30 cellular contexts compared by ENCODE assay signal in genomic region chr2:101478561-101479001, GRCh38. TPM values are rescaled to one million over a fixed set of nuclear protein-coding genes. Genes with fewer than 3 reads are reported as not detected.
DNase-seq lines count a peak whose midpoint lies in the region; FAIRE-seq and TF ChIP-seq lines count a peak whose summit lies in the region.
"Had no signal": no experiment of that assay in that cellular context is flagged by ENCODE, and none has a peak within 500 bp of the region (broad histone marks: within the 10 kb centered on the region; RNA-seq: fewer than 3 reads in every experiment).

No MANE protein-coding gene starts in this region.

- TF ChIP-seq POLR2A in breast epithelium (IDR thresholded peaks at IDR 0.05) (no peak), GM12892 (IDR thresholded peaks at IDR 0.05; ENCODE audit: low read depth, low read length) (no peak), prostate gland (IDR thresholded peaks at IDR 0.05) (no peak)

- H3K4me3 ChIP-seq in breast epithelium = no peak overlapping the region
- no peak overlapping the region for H3K4me3 ChIP-seq in fibroblast of pulmonary artery (replicated peaks; ENCODE audit: low read depth, low read length)
- H3K4me3 ChIP-seq in skeletal muscle cell (ENCODE audit: low read depth, low read length) = no peak overlapping the region
- H3K4me3 ChIP-seq in prostate gland = no peak overlapping the region
- H3K4me3 ChIP-seq: body of pancreas, gastrocnemius medialis, hepatocyte, MG63, SK-N-MC, skin epidermis, tibial artery had no signal

- H3K36me3 Mint-ChIP-seq in MCF 10A (ENCODE audit: insufficient read depth, unreplicated experiment) = no peaks in the 10 kb centered on the region
- H3K36me3 Mint-ChIP-seq: activated CD4-positive, alpha-beta memory T cell treated with anti-CD3 and anti-CD28 coated beads for 36 hours; activated naive CD4-positive, alpha-beta T cell treated with anti-CD3 and anti-CD28 coated beads, Interleukin-2, amount 50 U/mL, for 72 hours had no signal

- no peak for TF ChIP-seq CTCF in MCF 10A (IDR thresholded peaks at IDR 0.05; ENCODE audit: unreplicated experiment)
- TF ChIP-seq CTCF in breast epithelium (IDR thresholded peaks at IDR 0.05) = no peak
- no peak for TF ChIP-seq CTCF in fibroblast of pulmonary artery (IDR thresholded peaks at IDR 0.05; ENCODE audit: low read length, missing control alignments)
- no peak for TF ChIP-seq CTCF in prostate gland (IDR thresholded peaks at IDR 0.05)

- peak; percentile 13 for DNase-seq in MCF 10A (ENCODE audit: unreplicated experiment)
- no peak for DNase-seq in breast epithelium (ENCODE audit: low spot score in 2 of 2)
- DNase-seq in astrocyte of the hippocampus (ENCODE audit: low read depth, low spot score) = peak; percentile 74
- DNase-seq in fibroblast of pulmonary artery (ENCODE audit: low read depth) = peak; percentile 62
- peak; percentile 53 for DNase-seq in skeletal muscle cell (ENCODE audit: low read depth)
- DNase-seq in GM12892 (ENCODE audit: insufficient read length) = no peak
- no peak for DNase-seq in stimulated activated CD4-positive, alpha-beta T cell treated with anti-CD3 and anti-CD28 coated beads, Interleukin-1b, Interleukin-23, amount 100 ng/mL, for 48 hours
- DNase-seq in prostate gland (ENCODE audit: low spot score) = no peak
- DNase-seq: 8988T; activated CD4-positive, alpha-beta memory T cell treated with anti-CD3 and anti-CD28 coated beads for 36 hours; activated CD8-positive, alpha-beta memory T cell treated with anti-CD3 and anti-CD28 coated beads, Interleukin-2, amount 50 U/mL, for 4 hours; AML-193; body of pancreas; CD4-positive, alpha-beta memory T cell; gastrocnemius medialis; MG63; naive thymus-derived CD4-positive, alpha-beta T cell; NCI-H1930; occipital lobe; stimulated activated CD8-positive, alpha-beta memory T cell treated with anti-CD3 and anti-CD28 coated beads, Interleukin-4, amount 100 ng/mL, for 48 hours; stimulated activated naive CD8-positive, alpha-beta T cell treated with anti-CD3 and anti-CD28 coated beads, Interleukin-15, amount 100 ng/mL, for 72 hours; T-helper 17 cell; tibial artery had no signal

- H3K36me3 ChIP-seq in breast epithelium (no peaks in the 10 kb centered on the region), prostate gland (no peaks in the 10 kb centered on the region)
- H3K36me3 ChIP-seq: gastrocnemius medialis, MG63, tibial artery had no signal

- H3K9me3 ChIP-seq in breast epithelium (no peaks in the 10 kb centered on the region), prostate gland (no peaks in the 10 kb centered on the region)
- H3K9me3 ChIP-seq: body of pancreas, gastrocnemius medialis, MG63, tibial artery had no signal

- POLR2A ChIA-PET in MCF 10A (lab: Yijun Ruan, JAX) = interaction anchor here (0.7 to 1.6 kb wide), 2 partner anchors 14 to 142 kb away, joined by 3 to 5 read pairs; no protein-coding TSS in a partner anchor

- no peaks in the 10 kb centered on the region for H3K4me1 Mint-ChIP-seq in MCF 10A (ENCODE audit: insufficient read depth, unreplicated experiment)

- no peak overlapping the region for H3K4me3 Mint-ChIP-seq in MCF 10A (ENCODE audit: unreplicated experiment)
- H3K4me3 Mint-ChIP-seq: activated CD4-positive, alpha-beta memory T cell treated with anti-CD3 and anti-CD28 coated beads for 36 hours; CD4-positive, alpha-beta memory T cell; naive thymus-derived CD4-positive, alpha-beta T cell; stimulated activated naive CD8-positive, alpha-beta T cell treated with anti-CD3 and anti-CD28 coated beads, Interleukin-15, amount 100 ng/mL, for 72 hours; T-helper 17 cell had no signal

- H3K4me1 ChIP-seq in breast epithelium = no peaks in the 10 kb centered on the region
- no peaks in the 10 kb centered on the region for H3K4me1 ChIP-seq in prostate gland (replicated peaks)

- H3K27me3 Mint-ChIP-seq in MCF 10A (ENCODE audit: insufficient read depth, unreplicated experiment) = no peaks in the 10 kb centered on the region
- H3K27me3 Mint-ChIP-seq: CD4-positive, alpha-beta memory T cell; T-helper 17 cell had no signal

- intact Hi-C loops in MCF 10A (cut with micrococcal nuclease) (loop anchor here (5.0 kb wide), 1 partner anchor 46 kb away; no protein-coding TSS in a partner anchor), breast epithelium (cut with DNase I; ENCODE audit: low total_unique reads) (no loop called here), prostate gland (cut with DNase I) (no loop called here)

- no peak for FAIRE-seq in GM12892 (lab: Jason Lieb, UNC)
- FAIRE-seq: H54 had no signal

- 79% methylated on average over 2 of the region's 2 CpGs for WGBS in prostate gland

- H3K27me3 ChIP-seq in breast epithelium (no peaks in the 10 kb centered on the region), prostate gland (replicated peaks; ENCODE audit: insufficient read depth) (no peaks in the 10 kb centered on the region)
- H3K27me3 ChIP-seq: body of pancreas, MG63, tibial artery had no signal

- no peak overlapping the region for H3K27ac Mint-ChIP-seq in MCF 10A (ENCODE audit: low read depth, unreplicated experiment)
- H3K27ac Mint-ChIP-seq: activated CD4-positive, alpha-beta memory T cell treated with anti-CD3 and anti-CD28 coated beads for 36 hours; activated naive CD4-positive, alpha-beta T cell treated with anti-CD3 and anti-CD28 coated beads, Interleukin-2, amount 50 U/mL, for 72 hours; CD4-positive, alpha-beta memory T cell; naive thymus-derived CD4-positive, alpha-beta T cell; stimulated activated naive CD8-positive, alpha-beta T cell treated with anti-CD3 and anti-CD28 coated beads, Interleukin-15, amount 100 ng/mL, for 72 hours; T-helper 17 cell had no signal

- H3K27ac ChIP-seq in breast epithelium = no peak overlapping the region
- no peak overlapping the region for H3K27ac ChIP-seq in prostate gland
- H3K27ac ChIP-seq: body of pancreas, gastrocnemius medialis, hepatocyte, RWPE1, SK-N-MC, skin epidermis, tibial artery had no signal

- BruUV-seq in MCF 10A (replicated peaks; lab: Mats Ljungman, UMichigan) = no TSS peak

- CTCF ChIA-PET in MCF 10A (lab: Yijun Ruan, JAX) = interaction anchor here (0.6 to 1.4 kb wide), 2 partner anchors 60 to 188 kb away, joined by 3 read pairs; no protein-coding TSS in a partner anchor

- no peaks in the 10 kb centered on the region for H3K9me3 Mint-ChIP-seq in MCF 10A (ENCODE audit: unreplicated experiment)
- H3K9me3 Mint-ChIP-seq: activated CD4-positive, alpha-beta memory T cell treated with anti-CD3 and anti-CD28 coated beads for 36 hours; activated naive CD4-positive, alpha-beta T cell treated with anti-CD3 and anti-CD28 coated beads, Interleukin-2, amount 50 U/mL, for 72 hours; CD4-positive, alpha-beta memory T cell; naive thymus-derived CD4-positive, alpha-beta T cell; stimulated activated naive CD8-positive, alpha-beta T cell treated with anti-CD3 and anti-CD28 coated beads, Interleukin-15, amount 100 ng/mL, for 72 hours had no signal

RNA-seq across cellular contexts. Expression of gene RFX8, which starts 3.7 kb away (rescaled TPM):
- not detected in 2 replicates for total RNA-seq in MCF 10A (2022)
- total RNA-seq in breast epithelium = 1 to 10 TPM in 2 of 3 donors, under 1 TPM in 1; 0.96 to 3.8 (median 2.3) TPM
- polyA plus RNA-seq in GM12892 (2012; ENCODE audit: missing spikeins) = not detected
- under 1 TPM in 1 of 2 donors, not detected in 1; 0.97 TPM for total RNA-seq in prostate gland
- total RNA-seq: body of pancreas, hepatocyte, left lobe of liver had no signal
- polyA plus RNA-seq: CD4-positive, alpha-beta memory T cell; naive thymus-derived CD4-positive, alpha-beta T cell had no signal

Comparison
In these comparisons a context has a peak if more than half of its experiments do, and no peak if none do; other contexts are left out.
1. DNase-seq: peak in MCF 10A (single experiment), astrocyte of the hippocampus (single experiment), fibroblast of pulmonary artery (single experiment) and skeletal muscle cell (single experiment); none in breast epithelium (0 of 2), GM12892 (single experiment), stimulated activated CD4-positive, alpha-beta T cell treated with anti-CD3 and anti-CD28 coated beads, Interleukin-1b, Interleukin-23, amount 100 ng/mL, for 48 hours (single experiment) and prostate gland (single experiment).